9 cellular contexts compared by ENCODE assay signal in genomic region chr5:132257131-132258101, GRCh38. TPM values are rescaled to one million over a fixed set of nuclear protein-coding genes. Genes with fewer than 3 reads are reported as not detected.
DNase-seq lines count a peak whose midpoint lies in the region; ATAC-seq and TF ChIP-seq lines count a peak whose summit lies in the region.
"Had no signal": no experiment of that assay in that cellular context is flagged by ENCODE, and none has a peak within 500 bp of the region (broad histone marks: within the 10 kb centered on the region; RNA-seq: fewer than 3 reads in every experiment).

TSS of gene PDLIM4 (plus strand) at chr5:132257696. CDS start at chr5:132257735, 39 bp downstream.

- no peaks in the 10 kb centered on the region for H3K9me3 ChIP-seq in right cardiac atrium (ENCODE audit: control insufficient read depth, low read length)

- no peaks in the 10 kb centered on the region for H3K9me3 Mint-ChIP-seq in activated naive CD8-positive, alpha-beta T cell treated with anti-CD3 and anti-CD28 coated beads, Interleukin-2, amount 10 ng/mL, durations not matched to agents 7 days and 5 days

- TF ChIP-seq CTCF in GM13977 (IDR thresholded peaks at IDR 0.05; ENCODE audit: extremely low read depth, insufficient read depth, missing control alignments) = no peak

- no peaks in the 10 kb centered on the region for H3K27me3 ChIP-seq in right cardiac atrium (ENCODE audit: control insufficient read depth, insufficient read depth)

- DNase-seq in GM13977 (ENCODE audit: low spot score) = peak; percentile 15
- no peak for DNase-seq in activated naive CD8-positive, alpha-beta T cell treated with anti-CD3 and anti-CD28 coated beads, Interleukin-2, amount 10 ng/mL, durations not matched to agents 7 days and 5 days
- DNase-seq in right cardiac atrium = peak; percentile 61 to 86 (median 84)
- DNase-seq in sciatic nerve (ENCODE audit: low spot score) = peak; percentile 79
- no peak for DNase-seq in NCI-H345 (lab: John Stamatoyannopoulos, UW)
- no peak for DNase-seq in activated gamma-delta T cell (lab: John Stamatoyannopoulos, UW)

- peaks cover 8% of the 10 kb centered on the region for H3K4me1 Mint-ChIP-seq in activated naive CD8-positive, alpha-beta T cell treated with anti-CD3 and anti-CD28 coated beads, Interleukin-2, amount 10 ng/mL, durations not matched to agents 7 days and 5 days

- in situ Hi-C loops in GM13977 (cut with MboI; ENCODE audit: low pct_unique_long_range_greater_than_20kb, low sequenced_read_pairs, unreplicated experiment) = no loop called here

- peak; percentile 14 for ATAC-seq in activated naive CD8-positive, alpha-beta T cell treated with anti-CD3 and anti-CD28 coated beads, Interleukin-2, amount 10 ng/mL, durations not matched to agents 7 days and 5 days (ENCODE audit: low read depth)
- ATAC-seq in right cardiac atrium = peak; percentile 25 to 39
- ATAC-seq in sciatic nerve = peak; percentile 1
- no peak for ATAC-seq in HG03354 (IDR thresholded peaks at IDR 0.05; ENCODE audit: poor library complexity, severe bottlenecking, unreplicated experiment)
- no peak for ATAC-seq in HG02970 (IDR thresholded peaks at IDR 0.05; ENCODE audit: low FRiP score, unreplicated experiment)
- ATAC-seq: HCT116 had no signal

- H3K4me1 ChIP-seq in right cardiac atrium (ENCODE audit: control insufficient read depth, insufficient read depth, low read length) = peaks cover 39% of the 10 kb centered on the region

- POLR2A ChIA-PET in activated naive CD8-positive, alpha-beta T cell treated with anti-CD3 and anti-CD28 coated beads, Interleukin-2, amount 10 ng/mL, durations not matched to agents 7 days and 5 days (lab: Charles Lee) = no interaction called here

- H3K4me3 Mint-ChIP-seq in activated naive CD8-positive, alpha-beta T cell treated with anti-CD3 and anti-CD28 coated beads, Interleukin-2, amount 10 ng/mL, durations not matched to agents 7 days and 5 days = peak within 1 kb of the TSS; percentile 41

- peak within 1 kb of the TSS; percentile 60 for H3K4me3 ChIP-seq in right cardiac atrium (ENCODE audit: low read length)

- WGBS in right cardiac atrium = 16% methylated on average over 85 of the region's 88 CpGs

- H3K36me3 Mint-ChIP-seq in activated naive CD8-positive, alpha-beta T cell treated with anti-CD3 and anti-CD28 coated beads, Interleukin-2, amount 10 ng/mL, durations not matched to agents 7 days and 5 days = no peaks in the 10 kb centered on the region

- H3K27ac Mint-ChIP-seq in activated naive CD8-positive, alpha-beta T cell treated with anti-CD3 and anti-CD28 coated beads, Interleukin-2, amount 10 ng/mL, durations not matched to agents 7 days and 5 days = no peak within 1 kb of the TSS

- peaks cover 16% of the 10 kb centered on the region for H3K27me3 Mint-ChIP-seq in activated naive CD8-positive, alpha-beta T cell treated with anti-CD3 and anti-CD28 coated beads, Interleukin-2, amount 10 ng/mL, durations not matched to agents 7 days and 5 days

- peak within 1 kb of the TSS; percentile 86 for H3K27ac ChIP-seq in right cardiac atrium (ENCODE audit: low read length)

- intact Hi-C loops in right cardiac atrium (cut with DNase I) (no loop called here), sciatic nerve (cut with DNase I) (no loop called here)

RNA-seq across cellular contexts. Expression of gene PDLIM4, which starts in this region (rescaled TPM):
- under 1 TPM in 1 of 2 experiments, not detected in 1; 0.64 TPM for total RNA-seq in activated naive CD8-positive, alpha-beta T cell treated with anti-CD3 and anti-CD28 coated beads, Interleukin-2, amount 10 ng/mL, durations not matched to agents 7 days and 5 days
- total RNA-seq in right cardiac atrium = 100 to 1,000 TPM in 1 of 4 donors, 10 to 100 TPM in 3; 47.8 to 113 (median 54.3) TPM
- polyA plus RNA-seq in right cardiac atrium = 35.0 TPM
- 50.2 TPM for total RNA-seq in sciatic nerve

Comparison
In these comparisons a context has a peak if more than half of its experiments do, and no peak if none do; other contexts are left out.
1. RNA of gene PDLIM4 (total RNA-seq): 47.8 to 113 TPM in right cardiac atrium and 50.2 TPM in sciatic nerve (single experiment); 0.64 TPM in activated naive CD8-positive, alpha-beta T cell treated with anti-CD3 and anti-CD28 coated beads, Interleukin-2, amount 10 ng/mL, durations not matched to agents 7 days and 5 days; every median in the first group is over 10 times any median in the second.
2. Peak in ATAC-seq in activated naive CD8-positive, alpha-beta T cell treated with anti-CD3 and anti-CD28 coated beads, Interleukin-2, amount 10 ng/mL, durations not matched to agents 7 days and 5 days; RNA of the gene not detected or under 1 TPM.
3. DNase-seq: peak in GM13977 (single experiment), right cardiac atrium (3 of 3) and sciatic nerve (single experiment); none in activated naive CD8-positive, alpha-beta T cell treated with anti-CD3 and anti-CD28 coated beads, Interleukin-2, amount 10 ng/mL, durations not matched to agents 7 days and 5 days (single experiment), NCI-H345 (single experiment) and activated gamma-delta T cell (single experiment).
4. ATAC-seq: peak in right cardiac atrium (2 of 2) and sciatic nerve (single experiment); none in HG03354 (single experiment) and HG02970 (single experiment).